28 cellular contexts compared by ENCODE assay signal in genomic region chr15:99996667-99997066, GRCh38.
"Had no signal": no experiment of that assay in that cellular context is flagged by ENCODE, and none has a peak within 500 bp of the region (broad histone marks: within the 10 kb centered on the region; RNA-seq: fewer than 3 reads in every experiment).

No MANE protein-coding gene starts in this region.

- H3K36me3 Mint-ChIP-seq: activated CD8-positive, alpha-beta memory T cell treated with anti-CD3 and anti-CD28 coated beads, Interleukin-2, amount 10 ng/mL, durations not matched to agents 7 days and 5 days; activated naive CD8-positive, alpha-beta T cell treated with anti-CD3 and anti-CD28 coated beads for 36 hours had no signal

- H3K4me3 Mint-ChIP-seq: activated CD4-positive, alpha-beta memory T cell treated with anti-CD3 and anti-CD28 coated beads for 36 hours; activated CD4-positive, alpha-beta T cell treated with anti-CD3 and anti-CD28 coated beads for 36 hours; activated CD4-positive, alpha-beta T cell treated with anti-CD3 and anti-CD28 coated beads, Interleukin-2, amount 10 ng/mL, durations not matched to agents 24 days and 14 days; activated CD8-positive, alpha-beta memory T cell treated with anti-CD3 and anti-CD28 coated beads, Interleukin-2, amount 10 ng/mL, durations not matched to agents 7 days and 5 days; activated CD8-positive, alpha-beta T cell treated with anti-CD3 and anti-CD28 coated beads, Interleukin-2, amount 10 ng/mL, durations not matched to agents 7 days and 5 days; activated naive CD4-positive, alpha-beta T cell treated with anti-CD3 and anti-CD28 coated beads for 36 hours; activated naive CD4-positive, alpha-beta T cell treated with anti-CD3 and anti-CD28 coated beads, Interleukin-2, amount 50 U/mL, for 24 hours; activated naive CD8-positive, alpha-beta T cell treated with anti-CD3 and anti-CD28 coated beads for 36 hours; activated naive CD8-positive, alpha-beta T cell treated with anti-CD3 and anti-CD28 coated beads, Interleukin-2, amount 50 U/mL, for 24 hours; activated T-helper 1 cell treated with anti-CD3 and anti-CD28 coated beads, Interleukin-12 subunit alpha, Interleukin-12 subunit beta, Interleukin-2, Interleukin-4 antibody, amounts not matched to agents 30 ng/mL and 10 ng/mL and 1 ng/mL, durations not matched to agents 14 hours and 24 hours and 36 hours; effector memory CD8-positive, alpha-beta T cell had no signal

- H3K27me3 Mint-ChIP-seq: activated CD4-positive, alpha-beta memory T cell treated with anti-CD3 and anti-CD28 coated beads for 36 hours; activated CD4-positive, alpha-beta T cell treated with anti-CD3 and anti-CD28 coated beads for 36 hours; activated CD4-positive, alpha-beta T cell treated with anti-CD3 and anti-CD28 coated beads, Interleukin-2, amount 10 ng/mL, durations not matched to agents 24 days and 14 days; activated CD8-positive, alpha-beta memory T cell treated with anti-CD3 and anti-CD28 coated beads, Interleukin-2, amount 10 ng/mL, durations not matched to agents 7 days and 5 days; activated naive CD4-positive, alpha-beta T cell treated with anti-CD3 and anti-CD28 coated beads, Interleukin-2, amount 50 U/mL, for 24 hours; activated naive CD8-positive, alpha-beta T cell treated with anti-CD3 and anti-CD28 coated beads for 36 hours; activated naive CD8-positive, alpha-beta T cell treated with anti-CD3 and anti-CD28 coated beads, Interleukin-2, amount 50 U/mL, for 24 hours; effector memory CD8-positive, alpha-beta T cell had no signal

- ATAC-seq: activated CD4-positive, alpha-beta T cell treated with anti-CD3 and anti-CD28 coated beads for 36 hours; activated CD8-positive, alpha-beta memory T cell treated with anti-CD3 and anti-CD28 coated beads, Interleukin-2, amount 10 ng/mL, durations not matched to agents 7 days and 5 days; activated CD8-positive, alpha-beta T cell treated with anti-CD3 and anti-CD28 coated beads, Interleukin-2, amount 10 ng/mL, durations not matched to agents 7 days and 5 days; activated naive CD8-positive, alpha-beta T cell treated with anti-CD3 and anti-CD28 coated beads, Interleukin-2, amount 50 U/mL, for 24 hours; body of pancreas; effector memory CD8-positive, alpha-beta T cell; gastroesophageal sphincter had no signal

- H3K4me1 Mint-ChIP-seq: activated CD4-positive, alpha-beta T cell treated with anti-CD3 and anti-CD28 coated beads for 36 hours; activated CD4-positive, alpha-beta T cell treated with anti-CD3 and anti-CD28 coated beads, Interleukin-2, amount 10 ng/mL, durations not matched to agents 24 days and 14 days; activated CD8-positive, alpha-beta memory T cell treated with anti-CD3 and anti-CD28 coated beads, Interleukin-2, amount 10 ng/mL, durations not matched to agents 7 days and 5 days; activated naive CD4-positive, alpha-beta T cell treated with anti-CD3 and anti-CD28 coated beads, Interleukin-2, amount 50 U/mL, for 24 hours; activated naive CD8-positive, alpha-beta T cell treated with anti-CD3 and anti-CD28 coated beads for 36 hours had no signal

- H3K27ac Mint-ChIP-seq: activated CD4-positive, alpha-beta memory T cell treated with anti-CD3 and anti-CD28 coated beads for 36 hours; activated CD4-positive, alpha-beta T cell treated with anti-CD3 and anti-CD28 coated beads for 36 hours; activated CD4-positive, alpha-beta T cell treated with anti-CD3 and anti-CD28 coated beads, Interleukin-2, amount 10 ng/mL, durations not matched to agents 24 days and 14 days; activated CD8-positive, alpha-beta memory T cell treated with anti-CD3 and anti-CD28 coated beads, Interleukin-2, amount 10 ng/mL, durations not matched to agents 7 days and 5 days; activated CD8-positive, alpha-beta T cell treated with anti-CD3 and anti-CD28 coated beads, Interleukin-2, amount 10 ng/mL, durations not matched to agents 7 days and 5 days; activated naive CD4-positive, alpha-beta T cell treated with anti-CD3 and anti-CD28 coated beads for 36 hours; activated naive CD4-positive, alpha-beta T cell treated with anti-CD3 and anti-CD28 coated beads, Interleukin-2, amount 50 U/mL, for 24 hours; activated naive CD8-positive, alpha-beta T cell treated with anti-CD3 and anti-CD28 coated beads for 36 hours; activated naive CD8-positive, alpha-beta T cell treated with anti-CD3 and anti-CD28 coated beads, Interleukin-2, amount 50 U/mL, for 24 hours; activated T-helper 1 cell treated with anti-CD3 and anti-CD28 coated beads, Interleukin-12 subunit alpha, Interleukin-12 subunit beta, Interleukin-2, Interleukin-4 antibody, amounts not matched to agents 30 ng/mL and 10 ng/mL and 1 ng/mL, durations not matched to agents 14 hours and 24 hours and 36 hours; activated T-helper 2 cell treated with anti-CD3 and anti-CD28 coated beads, Interferon-gamma antibody, Interleukin-2, Interleukin-4, amounts not matched to agents 10 μg/mL and 5 μg/mL and 100 μg/mL, durations not matched to agents 14 hours and 24 hours and 36 hours; effector memory CD8-positive, alpha-beta T cell had no signal

- H3K9me3 Mint-ChIP-seq: activated CD4-positive, alpha-beta memory T cell treated with anti-CD3 and anti-CD28 coated beads for 36 hours; activated CD4-positive, alpha-beta T cell treated with anti-CD3 and anti-CD28 coated beads, Interleukin-2, amount 10 ng/mL, durations not matched to agents 24 days and 14 days; activated naive CD4-positive, alpha-beta T cell treated with anti-CD3 and anti-CD28 coated beads for 36 hours; activated naive CD4-positive, alpha-beta T cell treated with anti-CD3 and anti-CD28 coated beads, Interleukin-2, amount 50 U/mL, for 24 hours; activated naive CD8-positive, alpha-beta T cell treated with anti-CD3 and anti-CD28 coated beads, Interleukin-2, amount 50 U/mL, for 24 hours; activated T-helper 1 cell treated with anti-CD3 and anti-CD28 coated beads, Interleukin-12 subunit alpha, Interleukin-12 subunit beta, Interleukin-2, Interleukin-4 antibody, amounts not matched to agents 30 ng/mL and 10 ng/mL and 1 ng/mL, durations not matched to agents 14 hours and 24 hours and 36 hours; activated T-helper 2 cell treated with anti-CD3 and anti-CD28 coated beads, Interferon-gamma antibody, Interleukin-2, Interleukin-4, amounts not matched to agents 10 μg/mL and 5 μg/mL and 100 μg/mL, durations not matched to agents 14 hours and 24 hours and 36 hours; effector memory CD8-positive, alpha-beta T cell had no signal

- DNase-seq: activated CD4-positive, alpha-beta memory T cell treated with anti-CD3 and anti-CD28 coated beads for 36 hours; activated CD4-positive, alpha-beta T cell treated with anti-CD3 and anti-CD28 coated beads for 36 hours; activated CD4-positive, alpha-beta T cell treated with anti-CD3 and anti-CD28 coated beads, Interleukin-2, amount 10 ng/mL, durations not matched to agents 24 days and 14 days; activated CD4-positive, CD25-positive, alpha-beta regulatory T cell; activated CD4-positive, CD25-positive, alpha-beta regulatory T cell treated with anti-CD3 and anti-CD28 coated beads, Interleukin-2, amount 50 U/mL, for 72 hours; activated CD8-positive, alpha-beta memory T cell treated with anti-CD3 and anti-CD28 coated beads, Interleukin-2, amount 10 ng/mL, durations not matched to agents 7 days and 5 days; activated CD8-positive, alpha-beta T cell treated with anti-CD3 and anti-CD28 coated beads, Interleukin-2, amount 10 ng/mL, durations not matched to agents 7 days and 5 days; activated naive CD4-positive, alpha-beta T cell treated with anti-CD3 and anti-CD28 coated beads for 36 hours; activated naive CD8-positive, alpha-beta T cell treated with anti-CD3 and anti-CD28 coated beads for 36 hours; activated naive CD8-positive, alpha-beta T cell treated with anti-CD3 and anti-CD28 coated beads, Interleukin-2, amount 50 U/mL, for 24 hours; activated T-cell treated with anti-CD3 and anti-CD28 coated beads, Interleukin-2, amount 50 U/mL, for 1 hour; activated T-cell treated with anti-CD3 and anti-CD28 coated beads, Interleukin-2, amount 50 U/mL, for 48 hours; adrenal gland; amygdala; body of pancreas; caudate nucleus; cortex of kidney; dermis blood vessel endothelial cell; effector CD4-positive, alpha-beta T cell; effector memory CD8-positive, alpha-beta T cell; erythroblast; foreskin melanocyte; T-helper 2 cell had no signal

- H3K4me3 ChIP-seq: adrenal gland, body of pancreas, esophagus muscularis mucosa, gastroesophageal sphincter had no signal
